Comparison of ENCODE assay signal across 2 cellular contexts in genomic region chr13:40680659-40681323, GRCh38.
A peak's percentile ranks its signal among the peaks of the same experiment; 100 is the strongest.
TF ChIP-seq lines count a peak whose summit lies in the region.

No MANE protein-coding gene starts in this region.

TF ChIP-seq in GM23338, 12 proteins besides CTCF, POLR2A, EP300 and RAD21:
- peak; percentile 92 for TF ChIP-seq NANOG (IDR thresholded peaks at IDR 0.05; ENCODE audit: borderline replicate concordance)
- TF ChIP-seq ZNF114 (CRISPR knock-in tag; IDR thresholded peaks at IDR 0.05): peak; percentile 66; the same call in 1 of the 2 replicates
- no peak for TF ChIP-seq REST (IDR thresholded peaks at IDR 0.05; ENCODE audit: unreplicated experiment)
- peak; percentile 79 for TF ChIP-seq ZNF462 (CRISPR knock-in tag; IDR thresholded peaks at IDR 0.05)

TF ChIP-seq in H1, 55 proteins besides CTCF, POLR2A, EP300 and RAD21:
- TF ChIP-seq RBBP5 (IDR thresholded peaks at IDR 0.05; ENCODE audit: borderline replicate concordance, low read depth, low read length): no peak
- TF ChIP-seq CTBP2 (IDR thresholded peaks at IDR 0.05; ENCODE audit: borderline replicate concordance, insufficient read depth, insufficient read length, low read length): peak; percentile 24
- TF ChIP-seq NANOG (IDR thresholded peaks at IDR 0.05; ENCODE audit: insufficient read depth, low read depth, low read length, poor library complexity, severe bottlenecking): peak; percentile 95
- peak in 1 of 2 experiments; percentile 97; a peak in 1 of 4 replicates for TF ChIP-seq HDAC2 (IDR thresholded peaks at IDR 0.05; ENCODE audit: borderline replicate concordance in 1 of 2, low read depth in 2 of 2, low read length in 2 of 2)
- no peak for TF ChIP-seq ATF2 (IDR thresholded peaks at IDR 0.05; ENCODE audit: low read length)
- TF ChIP-seq NRF1 (IDR thresholded peaks at IDR 0.05; ENCODE audit: low read depth, low read length): no peak
- peak; percentile 33 for TF ChIP-seq KDM4A (IDR thresholded peaks at IDR 0.05; ENCODE audit: low read depth, low read length, severe bottlenecking)
- TF ChIP-seq ASH2L (IDR thresholded peaks at IDR 0.05; ENCODE audit: low read length): peak; percentile 70
- no peak for TF ChIP-seq USF2 (IDR thresholded peaks at IDR 0.05; ENCODE audit: low read length)
- TF ChIP-seq TCF12 (IDR thresholded peaks at IDR 0.05; ENCODE audit: low read depth, low read length): peak; percentile 98
- TF ChIP-seq ZNF274 (IDR thresholded peaks at IDR 0.05; ENCODE audit: borderline replicate concordance, extremely low read depth, low read length): no peak
- no peak for TF ChIP-seq MAX (IDR thresholded peaks at IDR 0.05)
- no peak for TF ChIP-seq SUZ12 (IDR thresholded peaks at IDR 0.05; ENCODE audit: low read length)
- TF ChIP-seq RNF2 (IDR thresholded peaks at IDR 0.05; ENCODE audit: borderline replicate concordance, low read depth, low read length, missing control alignments, poor library complexity, severe bottlenecking): no peak
- peak in 1 of 2 experiments; percentile 86 for TF ChIP-seq BCL11A (IDR thresholded peaks at IDR 0.05; ENCODE audit: low read depth in 2 of 2, low read length in 2 of 2)
- peak; percentile 93; the same call in 1 of the 2 replicates for TF ChIP-seq POU5F1 (IDR thresholded peaks at IDR 0.05; ENCODE audit: low read depth, low read length)
- TF ChIP-seq KDM5A (IDR thresholded peaks at IDR 0.05; ENCODE audit: low read length): no peak
- TF ChIP-seq JUN (IDR thresholded peaks at IDR 0.05; ENCODE audit: low read depth, low read length): no peak
- peak; percentile 81 for TF ChIP-seq SP1 (IDR thresholded peaks at IDR 0.05; ENCODE audit: low read depth, low read length)
